1 cellular context compared by ENCODE assay signal in the genomic region with DNA sequence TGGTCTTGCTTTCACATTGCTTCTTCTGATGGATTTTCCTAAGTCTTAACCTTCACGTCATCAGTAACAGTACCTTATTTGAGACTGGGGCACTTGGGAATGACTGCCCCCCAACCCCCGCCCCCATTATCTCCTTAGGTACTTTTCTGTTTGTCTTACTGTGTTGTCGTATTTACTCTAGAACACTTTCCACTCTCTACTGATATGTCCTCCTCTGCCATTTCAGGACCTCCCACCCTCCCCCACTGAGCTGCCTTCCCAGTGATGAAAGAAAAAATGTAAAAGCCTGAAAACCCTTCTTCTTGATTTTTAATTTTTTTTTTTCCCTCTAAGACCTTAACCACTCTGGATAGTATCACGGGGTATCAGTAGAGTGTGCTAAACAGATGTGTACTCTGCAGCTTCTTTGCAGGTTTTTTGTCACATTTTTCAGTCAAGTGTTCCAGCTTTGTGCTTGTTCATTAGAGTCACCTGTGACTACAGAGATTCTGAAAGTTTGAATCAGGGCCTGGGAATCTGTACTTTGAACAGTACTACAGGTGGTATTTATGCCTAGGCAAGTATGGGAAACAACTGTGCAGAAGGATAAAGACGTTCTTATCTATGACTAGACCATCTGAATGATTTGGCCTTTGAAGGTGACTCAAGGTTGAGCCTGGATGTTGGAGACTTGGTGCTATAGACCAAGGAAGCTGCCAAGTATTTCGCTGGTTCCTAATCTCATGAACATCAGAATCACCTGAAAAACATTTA.
TF ChIP-seq lines count a peak whose summit lies in the region.

No MANE protein-coding gene starts in this region.

TF ChIP-seq in WTC11, 78 proteins besides CTCF, POLR2A, EP300 and RAD21 (continued from another document):
- TF ChIP-seq, protein P1, sequence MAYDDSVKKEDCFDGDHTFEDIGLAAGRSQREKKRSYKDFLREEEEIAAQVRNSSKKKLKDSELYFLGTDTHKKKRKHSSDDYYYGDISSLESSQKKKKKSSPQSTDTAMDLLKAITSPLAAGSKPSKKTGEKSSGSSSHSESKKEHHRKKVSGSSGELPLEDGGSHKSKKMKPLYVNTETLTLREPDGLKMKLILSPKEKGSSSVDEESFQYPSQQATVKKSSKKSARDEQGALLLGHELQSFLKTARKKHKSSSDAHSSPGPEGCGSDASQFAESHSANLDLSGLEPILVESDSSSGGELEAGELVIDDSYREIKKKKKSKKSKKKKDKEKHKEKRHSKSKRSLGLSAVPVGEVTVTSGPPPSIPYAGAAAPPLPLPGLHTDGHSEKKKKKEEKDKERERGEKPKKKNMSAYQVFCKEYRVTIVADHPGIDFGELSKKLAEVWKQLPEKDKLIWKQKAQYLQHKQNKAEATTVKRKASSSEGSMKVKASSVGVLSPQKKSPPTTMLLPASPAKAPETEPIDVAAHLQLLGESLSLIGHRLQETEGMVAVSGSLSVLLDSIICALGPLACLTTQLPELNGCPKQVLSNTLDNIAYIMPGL (CRISPR knock-in tag; IDR thresholded peaks at IDR 0.05): no peak
- no peak for TF ChIP-seq NR3C1 (CRISPR knock-in tag; conservative IDR thresholded peaks at IDR 0.05; ENCODE audit: low read depth)
- TF ChIP-seq ZBTB21 (CRISPR knock-in tag; IDR thresholded peaks at IDR 0.05; ENCODE audit: borderline replicate concordance): no peak
- TF ChIP-seq ZNF671 (CRISPR knock-in tag; IDR thresholded peaks at IDR 0.05): no peak
